Comparison of ENCODE assay signal across 8 cellular contexts in the genomic region with DNA sequence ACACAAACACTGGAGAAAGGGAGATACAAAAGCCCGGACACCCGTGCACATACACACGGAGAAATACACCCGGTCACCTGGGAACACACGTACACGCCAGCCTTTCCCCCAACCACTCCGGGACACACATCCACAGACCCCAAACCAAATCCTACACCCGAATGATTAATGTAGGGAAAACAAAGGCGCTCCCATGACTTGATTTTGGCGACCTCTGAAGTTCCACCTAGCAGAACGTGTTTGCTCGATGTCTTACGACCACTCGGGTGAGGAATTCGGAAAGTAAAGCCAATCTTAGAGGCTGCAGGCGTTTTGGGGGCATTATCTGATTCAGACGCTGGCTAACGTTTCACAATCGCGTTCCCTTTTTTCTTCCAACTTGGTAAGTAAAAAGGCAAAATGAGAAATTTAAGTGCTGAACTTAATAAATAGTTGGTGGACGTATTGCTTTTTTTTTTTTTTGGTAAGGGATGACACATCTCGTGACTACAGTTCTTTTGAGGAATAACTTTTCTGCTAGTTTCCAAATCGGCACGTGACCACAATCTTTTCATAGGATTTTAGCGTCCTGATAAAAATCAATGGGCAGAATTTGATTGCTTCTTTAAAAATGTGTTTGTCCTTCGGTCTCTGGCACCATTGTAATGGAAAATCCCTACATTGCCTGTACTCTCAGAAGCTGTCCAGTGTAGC. TPM values are rescaled to one million over a fixed set of nuclear protein-coding genes. Genes with fewer than 3 reads are reported as not detected.
DNase-seq lines count a peak whose midpoint lies in the region; ATAC-seq and TF ChIP-seq lines count a peak whose summit lies in the region.

No MANE protein-coding gene starts in this region.

- H3K4me3 Mint-ChIP-seq in neural crest cell: peak overlapping the region; percentile 94

- DNase-seq in RWPE2 (ENCODE audit: low spot score): no peak
- DNase-seq in epithelial cell of prostate (ENCODE audit: low read depth, low spot score): no peak
- DNase-seq in neural crest cell (ENCODE audit: low read depth, low spot score): no peak
- no peak for DNase-seq in NCI-H1436 (lab: John Stamatoyannopoulos, UW)

- peaks cover 2% of the 10 kb centered on the region for H3K36me3 Mint-ChIP-seq in neural crest cell (ENCODE audit: low read depth)

- no peaks in the 10 kb centered on the region for H3K9me3 ChIP-seq in RWPE2 (ENCODE audit: severe bottlenecking)

- H3K4me3 ChIP-seq in RWPE2 (ENCODE audit: severe bottlenecking): peak overlapping the region; percentile 88

- no peaks in the 10 kb centered on the region for H3K9me3 Mint-ChIP-seq in neural crest cell

- H3K36me3 ChIP-seq in RWPE2 (ENCODE audit: low read depth): no peaks in the 10 kb centered on the region

- H3K27ac Mint-ChIP-seq in neural crest cell (ENCODE audit: unreplicated experiment): peak overlapping the region; percentile 79

- no peaks in the 10 kb centered on the region for H3K27me3 Mint-ChIP-seq in neural crest cell (ENCODE audit: low read depth)

- no peak for TF ChIP-seq CTCF in 22Rv1 (IDR thresholded peaks at IDR 0.05)
- TF ChIP-seq CTCF in RWPE2 (IDR thresholded peaks at IDR 0.05; ENCODE audit: poor library complexity, severe bottlenecking): no peak
- no peak for TF ChIP-seq CTCF in neural crest cell (conservative IDR thresholded peaks at IDR 0.05)

- no peaks in the 10 kb centered on the region for H3K27me3 ChIP-seq in RWPE2 (ENCODE audit: insufficient read depth, poor library complexity, severe bottlenecking)

- H3K27ac ChIP-seq in 22Rv1 (peak overlapping the region; percentile 57), RWPE2 (ENCODE audit: poor library complexity, severe bottlenecking) (peak overlapping the region; percentile 64), epithelial cell of prostate (peak overlapping the region; percentile 85)

- H3K4me1 ChIP-seq in RWPE2 (ENCODE audit: insufficient read depth, poor library complexity, severe bottlenecking): peaks cover 27% of the 10 kb centered on the region

- ATAC-seq in GM18870 (IDR thresholded peaks at IDR 0.05; ENCODE audit: unreplicated experiment): peak; percentile 10
- ATAC-seq in RWPE2 (ENCODE audit: low read depth): no peak; the same call in 2 of the 3 replicates
- ATAC-seq in HG02610 (IDR thresholded peaks at IDR 0.05; ENCODE audit: unreplicated experiment): no peak
- no peak for ATAC-seq in GM19467 (IDR thresholded peaks at IDR 0.05; ENCODE audit: unreplicated experiment)

- H3K4me1 Mint-ChIP-seq in neural crest cell: peaks cover 35% of the 10 kb centered on the region

RNA-seq across cellular contexts. Expression of gene RAB9A, which starts 0.7 kb away (rescaled TPM):
- total RNA-seq in neural crest cell: 11.6 and 14.7 TPM in 2 replicates

RNA-seq across cellular contexts. Expression of gene TCEANC, which starts 36.7 kb away (rescaled TPM):
- total RNA-seq in neural crest cell: 3.7 and 4.6 TPM in 2 replicates

RNA-seq across cellular contexts. Expression of gene TRAPPC2, which starts 44.8 kb away (rescaled TPM):
- 23.0 and 25.5 TPM in 2 replicates for total RNA-seq in neural crest cell

RNA-seq across cellular contexts. Expression of gene OFD1, which starts 44.9 kb away (rescaled TPM):
- 26.8 and 27.3 TPM in 2 replicates for total RNA-seq in neural crest cell
